In genomic region chr11:6655790-6656580, GRCh38 we compare ENCODE assay signal across 8 cellular contexts. TPM values are rescaled to one million over a fixed set of nuclear protein-coding genes. Genes with fewer than 3 reads are reported as not detected.
DNase-seq lines count a peak whose midpoint lies in the region; ATAC-seq and TF ChIP-seq lines count a peak whose summit lies in the region.

TSS of gene DCHS1 (minus strand) at chr11:6655809. CDS start at chr11:6641613, 14,196 bp downstream.

- H2AFZ ChIP-seq in OCI-LY1 (ENCODE audit: low read length) = no peak within 1 kb of the TSS

- peak within 1 kb of the TSS; percentile 16 for H3K4me3 ChIP-seq in OCI-LY1 (ENCODE audit: low read depth, low read length, poor library complexity, severe bottlenecking)
- peak within 1 kb of the TSS; percentile 87 for H3K4me3 ChIP-seq in endodermal cell (ENCODE audit: low read length)
- peak within 1 kb of the TSS; percentile 52 for H3K4me3 ChIP-seq in naive thymus-derived CD4-positive, alpha-beta T cell (ENCODE audit: low read length)

- H3K4me1 Mint-ChIP-seq in endodermal cell = no peaks in the 10 kb centered on the region
- peaks cover 5 to 11% (median 7%) of the 10 kb centered on the region in 7 donors for H3K4me1 Mint-ChIP-seq in naive thymus-derived CD4-positive, alpha-beta T cell

- H4K20me1 ChIP-seq in OCI-LY1 (ENCODE audit: insufficient read depth, low read length) = no peaks in the 10 kb centered on the region

- intact Hi-C loops in naive thymus-derived CD4-positive, alpha-beta T cell (cut with micrococcal nuclease) = loop anchor here in 1 of 2 donors (1.0 to 2.0 kb wide), 3 partner anchors 9 to 37 kb away; partner anchors contain the start of genes MRPL17 and TPP1

- H3F3A ChIP-seq in OCI-LY1 (ENCODE audit: insufficient read depth, low read length) = no peaks in the 10 kb centered on the region

- peak; percentile 40 for ATAC-seq in naive thymus-derived CD4-positive, alpha-beta T cell
- ATAC-seq in HG03439 (IDR thresholded peaks at IDR 0.05; ENCODE audit: unreplicated experiment) = no peak

- H3K9ac ChIP-seq in OCI-LY1 (ENCODE audit: low read length) = no peak within 1 kb of the TSS
- H3K9ac ChIP-seq in endodermal cell (ENCODE audit: extremely low read depth, low read length, poor library complexity, severe bottlenecking) = peak within 1 kb of the TSS; percentile 64

- H3K4me2 ChIP-seq in OCI-LY1 (ENCODE audit: low read length) = peak within 1 kb of the TSS; percentile 36; the same call in 1 of the 2 replicates

- H3K36me3 Mint-ChIP-seq in endodermal cell (ENCODE audit: low read depth) = no peaks in the 10 kb centered on the region
- peaks cover 0 to 3% (median 0%) of the 10 kb centered on the region in 5 donors for H3K36me3 Mint-ChIP-seq in naive thymus-derived CD4-positive, alpha-beta T cell

- no peaks in the 10 kb centered on the region for H3K79me2 ChIP-seq in OCI-LY1 (ENCODE audit: insufficient read depth, low read length)

- TF ChIP-seq CTCF in OCI-LY1 (IDR thresholded peaks at IDR 0.05; ENCODE audit: low read length) (no peak), endodermal cell (conservative IDR thresholded peaks at IDR 0.05) (no peak)

- WGBS in endodermal cell (ENCODE audit: insufficient coverage in 1 of 2, insufficient read length in 1 of 2), 2 experiments = 4 to 7% methylated on average over 9 to 29 of the region's 56 CpGs

- H3K9me2 ChIP-seq in OCI-LY1 (ENCODE audit: low read depth, low read length) = no peaks in the 10 kb centered on the region

- CTCF ChIA-PET in naive thymus-derived CD4-positive, alpha-beta T cell (lab: Charles Lee) = no interaction called here

- H3K27ac ChIP-seq in OCI-LY1 (ENCODE audit: low read depth, low read length, poor library complexity, severe bottlenecking) (no peak within 1 kb of the TSS), endodermal cell (ENCODE audit: low read depth, low read length) (peak within 1 kb of the TSS; percentile 72)
- peak within 1 kb of the TSS; percentile 66 for H3K27ac ChIP-seq in naive thymus-derived CD4-positive, alpha-beta T cell (ENCODE audit: low read depth, low read length)

- no peaks in the 10 kb centered on the region for H3K4me1 ChIP-seq in OCI-LY1 (ENCODE audit: insufficient read depth, low read length, severe bottlenecking)
- no peaks in the 10 kb centered on the region for H3K4me1 ChIP-seq in endodermal cell (ENCODE audit: control insufficient read depth, insufficient read depth, low read length)
- peaks cover 0 to 26% of the 10 kb centered on the region in 2 donors for H3K4me1 ChIP-seq in naive thymus-derived CD4-positive, alpha-beta T cell (ENCODE audit: control insufficient read depth in 2 of 2, insufficient read depth in 2 of 2, low read length in 2 of 2)

- H3K36me3 ChIP-seq in OCI-LY1 (ENCODE audit: insufficient read depth, low read length) (no peaks in the 10 kb centered on the region), endodermal cell (ENCODE audit: control insufficient read depth, insufficient read depth, low read length) (no peaks in the 10 kb centered on the region)
- H3K36me3 ChIP-seq in naive thymus-derived CD4-positive, alpha-beta T cell (ENCODE audit: control insufficient read depth in 2 of 3, insufficient read depth in 3 of 3, low read length in 3 of 3) = no peaks in the 10 kb centered on the region

- no peaks in the 10 kb centered on the region for H3K9me3 ChIP-seq in OCI-LY1 (ENCODE audit: low read length)
- H3K9me3 ChIP-seq in endodermal cell (ENCODE audit: control insufficient read depth, low read length) = no peaks in the 10 kb centered on the region
- no peaks in the 10 kb centered on the region for H3K9me3 ChIP-seq in naive thymus-derived CD4-positive, alpha-beta T cell (ENCODE audit: control insufficient read depth in 2 of 3, low read length in 3 of 3)

- POLR2A ChIA-PET in naive thymus-derived CD4-positive, alpha-beta T cell (lab: Charles Lee) = interaction anchor here (0.7 to 2.4 kb wide), 7 partner anchors 9 to 51 kb away, joined by 3 to 10 read pairs (median 3); partner anchors contain the start of gene TPP1

- H3K9me3 Mint-ChIP-seq in endodermal cell = no peaks in the 10 kb centered on the region
- no peaks in the 10 kb centered on the region for H3K9me3 Mint-ChIP-seq in naive thymus-derived CD4-positive, alpha-beta T cell

- no peak within 1 kb of the TSS for H3K27ac Mint-ChIP-seq in endodermal cell
- peak within 1 kb of the TSS in 8 of 9 donors; percentile 16 to 81 (median 66) for H3K27ac Mint-ChIP-seq in naive thymus-derived CD4-positive, alpha-beta T cell

- peaks cover 27% of the 10 kb centered on the region for H3K27me3 ChIP-seq in OCI-LY1 (ENCODE audit: insufficient read depth, low read length)
- peaks cover 17% of the 10 kb centered on the region for H3K27me3 ChIP-seq in endodermal cell (ENCODE audit: control insufficient read depth, insufficient read depth, low read length, poor library complexity, severe bottlenecking)
- H3K27me3 ChIP-seq in naive thymus-derived CD4-positive, alpha-beta T cell (ENCODE audit: control insufficient read depth in 2 of 2, insufficient read depth in 2 of 2, low read length in 2 of 2) = no peaks in the 10 kb centered on the region

- peak within 1 kb of the TSS; percentile 60 for H3K4me3 Mint-ChIP-seq in endodermal cell
- peak within 1 kb of the TSS; percentile 65 to 89 (median 74) for H3K4me3 Mint-ChIP-seq in naive thymus-derived CD4-positive, alpha-beta T cell

- DNase-seq in COLO668 (lab: John Stamatoyannopoulos, UW; ENCODE audit: unreplicated experiment) (peak; percentile 22), endodermal cell (peak; percentile 77), activated gamma-delta T cell (lab: John Stamatoyannopoulos, UW) (no peak), globus pallidus (ENCODE audit: low spot score) (no peak), GDM1 (lab: John Stamatoyannopoulos, UW) (no peak)
- DNase-seq in naive thymus-derived CD4-positive, alpha-beta T cell = peak in 4 of 9 donors; percentile 14 to 19 (median 18)

- peaks cover 19% of the 10 kb centered on the region for H3K27me3 Mint-ChIP-seq in endodermal cell (ENCODE audit: insufficient read depth)
- H3K27me3 Mint-ChIP-seq in naive thymus-derived CD4-positive, alpha-beta T cell = peaks cover 0 to 16% (median 0%) of the 10 kb centered on the region in 5 donors

RNA-seq across cellular contexts. Expression of gene DCHS1, which starts in this region (rescaled TPM):
- total RNA-seq in endodermal cell = 10 to 100 TPM; 13.7 to 14.3 TPM
- polyA plus RNA-seq in endodermal cell (2013, experiment 1 of 2) = 34.9 TPM
- 34.2 TPM for polyA plus RNA-seq in endodermal cell (2013, experiment 2 of 2)
- 10 to 100 TPM in 3 of 5 experiments, 1 to 10 TPM in 1, under 1 TPM in 1; 0.48 to 12.5 (median 10.9) TPM for total RNA-seq in naive thymus-derived CD4-positive, alpha-beta T cell
- 1 to 10 TPM; 2.7 to 4.8 TPM for polyA plus RNA-seq in naive thymus-derived CD4-positive, alpha-beta T cell

Comparison
In these comparisons a context has a peak if more than half of its experiments do, and no peak if none do; other contexts are left out.
1. DNase-seq: peak in COLO668 (single experiment) and endodermal cell (single experiment); none in activated gamma-delta T cell (single experiment), globus pallidus (single experiment) and GDM1 (single experiment).
2. H3K4me3 ChIP-seq: peak in every context shown above with its lines; median percentile 87 in endodermal cell; 52 in naive thymus-derived CD4-positive, alpha-beta T cell; 16 in OCI-LY1.